19 cellular contexts compared by ENCODE assay signal in the genomic region with DNA sequence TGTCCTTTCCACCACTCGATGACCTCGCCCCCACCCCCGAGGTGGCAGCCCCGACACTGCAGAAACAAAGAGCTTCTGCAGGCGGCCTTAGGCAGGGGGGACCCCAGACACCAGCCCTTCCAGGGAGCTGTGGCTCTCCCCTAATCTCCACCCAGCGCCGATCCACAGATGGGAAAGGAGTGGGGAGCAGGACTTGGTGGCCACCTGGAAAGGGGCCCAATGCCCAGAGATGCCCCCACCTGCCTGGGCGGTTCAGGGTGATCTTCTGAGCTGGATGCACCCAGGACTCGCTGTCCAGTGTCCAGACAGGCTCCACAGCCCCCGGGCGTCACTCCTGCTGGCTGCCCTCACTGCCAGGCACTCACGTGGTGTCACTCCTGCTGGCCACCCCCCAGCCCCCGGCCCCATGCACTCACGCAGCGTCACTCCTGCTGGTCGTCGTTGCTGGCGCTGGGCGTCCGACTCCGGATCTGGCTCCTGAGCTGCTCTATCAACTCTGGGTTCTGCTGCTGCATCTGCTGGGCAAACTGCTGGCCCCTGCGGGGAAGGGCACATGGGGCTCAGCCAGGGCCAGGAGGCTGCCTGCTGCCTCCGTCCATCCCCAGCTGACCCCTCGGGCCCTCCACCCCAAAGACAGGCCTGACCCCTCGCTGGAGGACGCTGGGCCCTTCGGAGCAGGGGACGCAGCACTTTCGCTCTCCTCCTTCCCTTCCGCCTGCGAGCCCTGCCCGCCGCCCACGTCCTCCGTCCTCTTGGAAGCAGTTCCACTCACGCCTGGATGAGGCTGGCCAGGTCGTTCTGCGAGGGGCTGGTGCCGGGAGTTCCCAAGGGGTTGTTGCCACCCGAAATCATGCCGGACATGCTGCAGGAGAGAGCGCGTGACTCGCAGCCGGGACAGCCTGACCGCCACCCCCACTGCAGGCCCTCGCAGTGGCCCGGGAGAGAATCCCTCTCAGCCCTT. TPM values are rescaled to one million over a fixed set of nuclear protein-coding genes. Genes with fewer than 3 reads are reported as not detected.
DNase-seq lines count a peak whose midpoint lies in the region; ATAC-seq and TF ChIP-seq lines count a peak whose summit lies in the region.
"Had no signal": no experiment of that assay in that cellular context is flagged by ENCODE, and none has a peak within 500 bp of the region (broad histone marks: within the 10 kb centered on the region; RNA-seq: fewer than 3 reads in every experiment).

No MANE protein-coding gene starts in this region.

- H3K27me3 ChIP-seq in heart right ventricle (no peaks in the 10 kb centered on the region), endodermal cell (ENCODE audit: control insufficient read depth, insufficient read depth, low read length, poor library complexity, severe bottlenecking) (no peaks in the 10 kb centered on the region), aorta (ENCODE audit: control insufficient read depth in 1 of 2, insufficient read depth in 2 of 2, low read length in 1 of 2) (no peaks in the 10 kb centered on the region)

- H3K36me3 Mint-ChIP-seq in neural crest cell (ENCODE audit: low read depth), result peaks cover 8% of the 10 kb centered on the region
- H3K36me3 Mint-ChIP-seq in endodermal cell (ENCODE audit: low read depth), result peaks cover 57% of the 10 kb centered on the region

- 94 to 95% methylated on average over 48 of the region's 48 CpGs for WGBS in heart right ventricle, 2 donors
- 95 to 96% methylated on average over 43 to 48 of the region's 48 CpGs for WGBS in endodermal cell (ENCODE audit: insufficient coverage in 1 of 2, insufficient read length in 1 of 2), 2 experiments
- 93 to 94% methylated on average over 48 of the region's 48 CpGs for WGBS in aorta, 2 donors

- no peak overlapping the region for H3K4me3 Mint-ChIP-seq in neural crest cell
- no peak overlapping the region for H3K4me3 Mint-ChIP-seq in endodermal cell
- H3K4me3 Mint-ChIP-seq: CD8-positive, alpha-beta T cell had no signal

- H3K4me3 ChIP-seq in heart right ventricle (no peak overlapping the region), endodermal cell (ENCODE audit: low read length) (no peak overlapping the region), aorta (ENCODE audit: low read length in 2 of 2) (no peak overlapping the region)

- ATAC-seq in left ventricle myocardium superior (no peak), heart right ventricle (no peak), aorta (ENCODE audit: low FRiP score) (no peak), HG03457 (IDR thresholded peaks at IDR 0.05; ENCODE audit: unreplicated experiment) (no peak)
- ATAC-seq: CD8-positive, alpha-beta T cell; Panc1; SK-N-SH treated with all-trans-retinoic acid at 6 μM for 48 hours had no signal

- TF ChIP-seq CTCF in heart right ventricle (IDR thresholded peaks at IDR 0.05) (no peak), neural crest cell (conservative IDR thresholded peaks at IDR 0.05) (no peak), endodermal cell (conservative IDR thresholded peaks at IDR 0.05) (no peak)

- H3K9me3 ChIP-seq in heart right ventricle, result no peaks in the 10 kb centered on the region
- H3K9me3 ChIP-seq in endodermal cell (ENCODE audit: control insufficient read depth, low read length), result no peaks in the 10 kb centered on the region
- H3K9me3 ChIP-seq in aorta (ENCODE audit: control insufficient read depth, low read length), result no peaks in the 10 kb centered on the region

- peak; percentile 22 for DNase-seq in left ventricle myocardium superior
- DNase-seq in heart right ventricle, result no peak
- no peak for DNase-seq in neural crest cell (ENCODE audit: low read depth, low spot score)
- DNase-seq in endodermal cell, result no peak
- no peak for DNase-seq in aorta
- DNase-seq: ACHN; C1 segment of cervical spinal cord; CD8-positive, alpha-beta T cell; Kasumi-1; NCI-H1694; NCI-H2081; NCI-H2171; NCI-H345; NCI-H524; NCI-H774 had no signal

- peaks cover 0 to 93% (median 72%) of the 10 kb centered on the region in 9 donors for H3K36me3 ChIP-seq in heart right ventricle
- peaks cover 50% of the 10 kb centered on the region for H3K36me3 ChIP-seq in endodermal cell (ENCODE audit: control insufficient read depth, insufficient read depth, low read length)
- H3K36me3 ChIP-seq in aorta (ENCODE audit: control insufficient read depth in 1 of 2, insufficient read depth in 2 of 2, low read length in 1 of 2), result peaks cover 0 to 1% of the 10 kb centered on the region in 2 donors

- H3K4me1 Mint-ChIP-seq in neural crest cell, result no peaks in the 10 kb centered on the region
- H3K4me1 Mint-ChIP-seq in endodermal cell, result no peaks in the 10 kb centered on the region

- H3K9ac ChIP-seq in endodermal cell (ENCODE audit: extremely low read depth, low read length, poor library complexity, severe bottlenecking), result no peak overlapping the region

- peak overlapping the region; percentile 12 for H3K27ac Mint-ChIP-seq in neural crest cell (ENCODE audit: unreplicated experiment)
- no peak overlapping the region for H3K27ac Mint-ChIP-seq in endodermal cell
- H3K27ac Mint-ChIP-seq: CD8-positive, alpha-beta T cell had no signal

- no peaks in the 10 kb centered on the region for H3K27me3 Mint-ChIP-seq in neural crest cell (ENCODE audit: low read depth)
- H3K27me3 Mint-ChIP-seq in endodermal cell (ENCODE audit: insufficient read depth), result no peaks in the 10 kb centered on the region

- H3K9me3 Mint-ChIP-seq in neural crest cell (no peaks in the 10 kb centered on the region), endodermal cell (no peaks in the 10 kb centered on the region)
- H3K9me3 Mint-ChIP-seq: CD8-positive, alpha-beta T cell had no signal

- intact Hi-C loops in left ventricle myocardium superior (cut with micrococcal nuclease) (no loop called here), heart right ventricle (cut with DNase I) (loop anchor here in 1 of 10 donors (10.0 kb wide), 1 partner anchor 292 kb away; no protein-coding TSS in a partner anchor), aorta (cut with DNase I) (no loop called here)

- no peaks in the 10 kb centered on the region for H3K4me1 ChIP-seq in heart right ventricle
- H3K4me1 ChIP-seq in endodermal cell (ENCODE audit: control insufficient read depth, insufficient read depth, low read length), result no peaks in the 10 kb centered on the region
- no peaks in the 10 kb centered on the region for H3K4me1 ChIP-seq in aorta (ENCODE audit: control insufficient read depth in 1 of 2, insufficient read depth in 2 of 2, low read length in 2 of 2)

- H3K27ac ChIP-seq in heart right ventricle, result no peak overlapping the region
- H3K27ac ChIP-seq in endodermal cell (ENCODE audit: low read depth, low read length), result no peak overlapping the region
- no peak overlapping the region for H3K27ac ChIP-seq in aorta (ENCODE audit: low read depth in 1 of 2, low read length in 2 of 2)
- H3K27ac ChIP-seq: 22Rv1 had no signal

RNA-seq across cellular contexts. Expression of gene SLC39A3, which starts 17.4 kb away (rescaled TPM):
- total RNA-seq in left ventricle myocardium superior, result 26.6 TPM
- total RNA-seq in heart right ventricle, result 10 to 100 TPM; 16.5 to 27.7 (median 21.6) TPM
- polyA plus RNA-seq in heart right ventricle, result 10 to 100 TPM; 26.1 to 66.8 TPM
- 43.0 and 43.1 TPM in 2 replicates for total RNA-seq in neural crest cell
- 10 to 100 TPM; 25.3 to 28.6 TPM for total RNA-seq in endodermal cell
- polyA plus RNA-seq in endodermal cell (2013, experiment 1 of 2), result 25.1 TPM
- 22.5 TPM for polyA plus RNA-seq in endodermal cell (2013, experiment 2 of 2)
- 10 to 100 TPM; 13.6 to 14.1 TPM for total RNA-seq in aorta
- 10 to 100 TPM in 1 of 2 donors, 1 to 10 TPM in 1; 6.0 to 19.6 TPM for polyA plus RNA-seq in aorta

RNA-seq across cellular contexts. Expression of gene SGTA, which starts 25.9 kb away (rescaled TPM):
- total RNA-seq in left ventricle myocardium superior (68.7 TPM), heart right ventricle (10 to 100 TPM; 52.6 to 84.9 (median 64.6) TPM), neural crest cell (89.9 and 95.1 TPM in 2 replicates), endodermal cell (10 to 100 TPM; 73.9 to 81.5 TPM), aorta (10 to 100 TPM; 31.5 to 32.9 TPM)
- polyA plus RNA-seq in heart right ventricle (100 to 1,000 TPM in 1 of 2 donors, 10 to 100 TPM in 1; 90.2 to 102 TPM), aorta (10 to 100 TPM; 30.6 to 55.1 TPM)
- 78.7 TPM for polyA plus RNA-seq in endodermal cell (2013, experiment 1 of 2)
- polyA plus RNA-seq in endodermal cell (2013, experiment 2 of 2), result 71.5 TPM

RNA-seq across cellular contexts. Expression of gene THOP1, which starts 28.1 kb away (rescaled TPM):
- 59.2 TPM for total RNA-seq in left ventricle myocardium superior
- 10 to 100 TPM; 37.5 to 72.5 (median 41.2) TPM for total RNA-seq in heart right ventricle
- 10 to 100 TPM; 84.1 to 85.3 TPM for polyA plus RNA-seq in heart right ventricle
- 171 and 173 TPM in 2 replicates for total RNA-seq in neural crest cell
- total RNA-seq in endodermal cell, result 100 to 1,000 TPM; 130 to 170 TPM
- polyA plus RNA-seq in endodermal cell (2013, experiment 1 of 2), result 85.8 TPM
- 77.0 TPM for polyA plus RNA-seq in endodermal cell (2013, experiment 2 of 2)
- 10 to 100 TPM; 26.4 to 33.2 TPM for total RNA-seq in aorta
- polyA plus RNA-seq in aorta, result 10 to 100 TPM in 1 of 2 donors, 1 to 10 TPM in 1; 9.3 to 55.4 TPM

RNA-seq across cellular contexts. Expression of gene DIRAS1, which starts 36.0 kb away (rescaled TPM):
- total RNA-seq in left ventricle myocardium superior, result 241 TPM
- total RNA-seq in heart right ventricle, result 100 to 1,000 TPM; 104 to 381 (median 184) TPM
- 100 to 1,000 TPM in 1 of 2 donors, 10 to 100 TPM in 1; 63.7 to 107 TPM for polyA plus RNA-seq in heart right ventricle
- 19.9 and 24.4 TPM in 2 replicates for total RNA-seq in neural crest cell
- 1 to 10 TPM; 4.7 to 8.4 TPM for total RNA-seq in endodermal cell
- polyA plus RNA-seq in endodermal cell (2013, experiment 1 of 2), result 10.9 TPM
- polyA plus RNA-seq in endodermal cell (2013, experiment 2 of 2), result 9.4 TPM
- total RNA-seq in aorta, result 1 to 10 TPM; 1.7 to 3.5 TPM
- polyA plus RNA-seq in aorta, result under 1 TPM in 1 of 2 donors, not detected in 1; 0.13 TPM

RNA-seq across cellular contexts. Expression of gene GNG7, which starts 54.7 kb away (rescaled TPM):
- total RNA-seq in left ventricle myocardium superior, result 39.3 TPM
- total RNA-seq in heart right ventricle, result 10 to 100 TPM; 27.9 to 56.9 (median 39.7) TPM
- 10 to 100 TPM in 1 of 2 donors, 1 to 10 TPM in 1; 8.4 to 14.9 TPM for polyA plus RNA-seq in heart right ventricle
- 13.9 and 15.1 TPM in 2 replicates for total RNA-seq in neural crest cell
- total RNA-seq in endodermal cell, result 10 to 100 TPM; 12.3 to 12.4 TPM
- 6.1 TPM for polyA plus RNA-seq in endodermal cell (2013, experiment 1 of 2)
- polyA plus RNA-seq in endodermal cell (2013, experiment 2 of 2), result 6.1 TPM
- total RNA-seq in aorta, result 1 to 10 TPM; 2.4 to 6.0 TPM
- polyA plus RNA-seq in aorta, result 1 to 10 TPM in 1 of 2 donors, under 1 TPM in 1; 0.75 to 1.7 TPM
